Comparison of ENCODE assay signal across 8 cellular contexts in the genomic region with DNA sequence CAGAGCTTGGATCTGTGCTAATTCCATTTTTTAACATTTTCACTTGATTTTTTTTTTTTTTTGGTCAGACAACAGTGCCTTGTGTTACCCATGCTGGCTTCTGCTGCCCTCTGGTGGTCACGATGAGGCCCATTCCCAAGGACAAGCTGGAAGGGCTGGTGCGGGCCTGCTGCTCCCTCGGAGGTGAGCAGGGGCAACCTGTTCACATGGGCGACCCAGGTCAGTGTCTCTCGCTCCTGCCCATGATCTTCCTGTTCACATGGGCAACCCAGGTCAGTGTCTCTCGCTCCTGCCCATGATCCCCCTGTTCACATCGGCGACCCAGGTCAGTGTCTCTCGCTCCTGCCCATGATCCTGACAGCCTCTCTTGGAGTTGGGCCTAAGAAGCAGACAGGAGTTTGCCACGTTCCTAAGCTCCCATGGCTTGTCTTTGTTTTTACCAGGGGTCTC. TPM values are rescaled to one million over a fixed set of nuclear protein-coding genes. Genes with fewer than 3 reads are reported as not detected.
DNase-seq lines count a peak whose midpoint lies in the region; ATAC-seq and TF ChIP-seq lines count a peak whose summit lies in the region.

No MANE protein-coding gene starts in this region.

- no peaks in the 10 kb centered on the region for H3K27me3 ChIP-seq in right lobe of liver

- intact Hi-C loops in right lobe of liver (cut with DNase I) = loop anchor here (5.0 to 10.0 kb wide), 3 partner anchors 112 to 268 kb away; no protein-coding TSS in a partner anchor

- H3K9me3 ChIP-seq in right lobe of liver = no peaks in the 10 kb centered on the region

- H3K27ac ChIP-seq in right lobe of liver = peak overlapping the region in 1 of 3 donors; percentile 29

- ATAC-seq in GM21723 (IDR thresholded peaks at IDR 0.05; ENCODE audit: unreplicated experiment) = peak; percentile 46
- ATAC-seq in right lobe of liver = peak; percentile 84 to 89 (median 85)
- ATAC-seq in GM21515 (IDR thresholded peaks at IDR 0.05; ENCODE audit: unreplicated experiment) = no peak

- TF ChIP-seq POLR2A in right lobe of liver (IDR thresholded peaks at IDR 0.05) = no peak

- peaks cover 0 to 27% (median 4%) of the 10 kb centered on the region in 4 donors for H3K4me1 ChIP-seq in right lobe of liver

- H3K4me3 ChIP-seq in AG10803 (ENCODE audit: low read length) (no peak overlapping the region), right lobe of liver (no peak overlapping the region)

- 3% methylated on average over 6 of the region's 10 CpGs for WGBS in right lobe of liver (ENCODE audit: insufficient coverage, low coverage, low lambda C conversion rate, missing lambda C conversion rate)

- H3K36me3 ChIP-seq in right lobe of liver = peaks cover 0 to 64% (median 3%) of the 10 kb centered on the region in 4 donors

- TF ChIP-seq CTCF in AG10803 (conservative IDR thresholded peaks at IDR 0.05; ENCODE audit: low read length) (peak; percentile 97), right lobe of liver (IDR thresholded peaks at IDR 0.05) (peak; percentile 67 to 92 (median 88))

- DNase-seq in AG10803 (ENCODE audit: low read depth) = peak; percentile 81
- peak; percentile 62 for DNase-seq in NCI-H2227 treated with DMSO at 0.1 percent for 48 hours (lab: John Stamatoyannopoulos, UW)
- DNase-seq in activated CD4-positive, alpha-beta T cell treated with anti-CD3 and anti-CD28 coated beads, Interleukin-2, amount 50 U/mL, for 4 hours = peak; percentile 80 to 83
- peak; percentile 62 for DNase-seq in dedifferentiated amniotic fluid mesenchymal stem cell (ENCODE audit: extremely low spot score)
- DNase-seq in right lobe of liver = peak; percentile 81 to 86 (median 85)
- DNase-seq in stimulated activated CD4-positive, alpha-beta T cell treated with anti-CD3 and anti-CD28 coated beads, Interleukin-4, amount 100 ng/mL, for 48 hours (ENCODE audit: low read depth in 2 of 2) = peak; percentile 75 to 79

RNA-seq across cellular contexts. Expression of gene DGLUCY, which starts 59.4 kb away (rescaled TPM):
- total RNA-seq in right lobe of liver = 10 to 100 TPM; 26.7 to 55.6 (median 39.8) TPM
